1 cellular context compared by ENCODE assay signal in genomic region chr11:17389205-17389956, GRCh38.
TF ChIP-seq lines count a peak whose summit lies in the region.

No MANE protein-coding gene starts in this region.

TF ChIP-seq in HepG2, 621 proteins besides CTCF, POLR2A, EP300 and RAD21 (continued from another document and continues in another):
- TF ChIP-seq POGZ (CRISPR knock-in tag; IDR thresholded peaks at IDR 0.05) (peak; percentile 56; the same call in 1 of the 2 replicates), LCORL (IDR thresholded peaks at IDR 0.05) (0 out of 2 replicates have a peak, but pooled peaks have one; percentile 30), LCORL (CRISPR knock-in tag; IDR thresholded peaks at IDR 0.05) (no peak), ZNF792 (CRISPR knock-in tag; IDR thresholded peaks at IDR 0.05) (0 out of 2 replicates have a peak, but pooled peaks have one; percentile 30), ZNF333 (CRISPR knock-in tag; IDR thresholded peaks at IDR 0.05; ENCODE audit: borderline replicate concordance) (0 out of 2 replicates have a peak, but pooled peaks have one; percentile 49), NFYC (CRISPR knock-in tag; IDR thresholded peaks at IDR 0.05) (peak; percentile 44), SALL1 (CRISPR knock-in tag; IDR thresholded peaks at IDR 0.05) (peak; percentile 37; the same call in 1 of the 2 replicates), CHD2 (IDR thresholded peaks at IDR 0.05; ENCODE audit: low read depth, low read length) (peak; percentile 56; the same call in 1 of the 2 replicates), HINFP (CRISPR knock-in tag; IDR thresholded peaks at IDR 0.05; ENCODE audit: low read depth) (no peak), NPAS2 (CRISPR knock-in tag; IDR thresholded peaks at IDR 0.05; ENCODE audit: borderline replicate concordance) (no peak), ZNF800 (CRISPR knock-in tag; IDR thresholded peaks at IDR 0.05) (no peak), TARDBP (CRISPR knock-in tag; IDR thresholded peaks at IDR 0.05) (peak; percentile 72), MAX (IDR thresholded peaks at IDR 0.05) (0 out of 2 replicates have a peak, but pooled peaks have one; percentile 61), ZBTB25 (CRISPR knock-in tag; IDR thresholded peaks at IDR 0.05) (peak; percentile 71; the same call in 1 of the 2 replicates), ZNF331 (CRISPR knock-in tag; IDR thresholded peaks at IDR 0.05) (peak; percentile 28; the same call in 1 of the 2 replicates), ZNF563 (CRISPR knock-in tag; IDR thresholded peaks at IDR 0.05) (peak; percentile 43; the same call in 1 of the 2 replicates), SP1 (IDR thresholded peaks at IDR 0.05) (no peak), SP1 (CRISPR knock-in tag; IDR thresholded peaks at IDR 0.05) (peak; percentile 83), NONO (IDR thresholded peaks at IDR 0.05) (no peak), NONO (CRISPR knock-in tag; conservative IDR thresholded peaks at IDR 0.05) (peak; percentile 61; the same call in 1 of the 2 replicates), ZZZ3 (CRISPR knock-in tag; IDR thresholded peaks at IDR 0.05; ENCODE audit: borderline replicate concordance) (0 out of 2 replicates have a peak, but pooled peaks have one; percentile 54), HNRNPLL (IDR thresholded peaks at IDR 0.05; ENCODE audit: low read depth, low read length, poor library complexity, severe bottlenecking) (peak; percentile 37), ZEB1 (IDR thresholded peaks at IDR 0.05; ENCODE audit: insufficient replicate concordance, low read depth) (no peak), ZSCAN5A (CRISPR knock-in tag; IDR thresholded peaks at IDR 0.05; ENCODE audit: borderline replicate concordance) (peak; percentile 57; the same call in 1 of the 2 replicates), SP5 (CRISPR knock-in tag; IDR thresholded peaks at IDR 0.05; ENCODE audit: borderline replicate concordance, low read depth) (peak; percentile 15; the same call in 1 of the 2 replicates), ZNF276 (CRISPR knock-in tag; IDR thresholded peaks at IDR 0.05; ENCODE audit: low read depth) (0 out of 2 replicates have a peak, but pooled peaks have one; percentile 60), ZSCAN31 (CRISPR knock-in tag; IDR thresholded peaks at IDR 0.05; ENCODE audit: low read depth) (0 out of 2 replicates have a peak, but pooled peaks have one; percentile 31), ATF7 (IDR thresholded peaks at IDR 0.05) (no peak), ATF7 (CRISPR knock-in tag; IDR thresholded peaks at IDR 0.05) (0 out of 2 replicates have a peak, but pooled peaks have one; percentile 20), ZNF660 (CRISPR knock-in tag; IDR thresholded peaks at IDR 0.05; ENCODE audit: borderline replicate concordance, low read depth) (no peak), GMEB2 (CRISPR knock-in tag; IDR thresholded peaks at IDR 0.05; ENCODE audit: low read depth) (no peak), NRL (CRISPR knock-in tag; IDR thresholded peaks at IDR 0.05; ENCODE audit: borderline replicate concordance) (0 out of 2 replicates have a peak, but pooled peaks have one; percentile 40), ZNF691 (CRISPR knock-in tag; IDR thresholded peaks at IDR 0.05; ENCODE audit: borderline replicate concordance, low read depth) (0 out of 2 replicates have a peak, but pooled peaks have one; percentile 35), HIVEP1 (CRISPR knock-in tag; IDR thresholded peaks at IDR 0.05) (0 out of 2 replicates have a peak, but pooled peaks have one; percentile 25), ZBTB2 (CRISPR knock-in tag; IDR thresholded peaks at IDR 0.05; ENCODE audit: low read depth) (peak; percentile 50; the same call in 1 of the 2 replicates), CCAR2 (optimal IDR thresholded peaks at IDR 0.05; ENCODE audit: low read depth, low read length) (no peak), ZNF430 (CRISPR knock-in tag; IDR thresholded peaks at IDR 0.05) (0 out of 2 replicates have a peak, but pooled peaks have one; percentile 61), TBL1XR1 (IDR thresholded peaks at IDR 0.05; ENCODE audit: borderline replicate concordance, low read length, partially characterized antibody) (no peak), HNF1B (CRISPR knock-in tag; IDR thresholded peaks at IDR 0.05) (peak; percentile 27; the same call in 1 of the 2 replicates), YEATS4 (CRISPR knock-in tag; IDR thresholded peaks at IDR 0.05; ENCODE audit: borderline replicate concordance) (peak; percentile 4; the same call in 1 of the 2 replicates), GATA4 (IDR thresholded peaks at IDR 0.05; ENCODE audit: borderline replicate concordance, low read depth) (no peak), KLF12 (CRISPR knock-in tag; IDR thresholded peaks at IDR 0.05; ENCODE audit: borderline replicate concordance) (peak; percentile 51; the same call in 1 of the 2 replicates), ATM (IDR thresholded peaks at IDR 0.05; ENCODE audit: borderline replicate concordance) (no peak), ZNF777 (CRISPR knock-in tag; IDR thresholded peaks at IDR 0.05) (no peak)
